Comparison of ENCODE assay signal across 8 cellular contexts in the genomic region with DNA sequence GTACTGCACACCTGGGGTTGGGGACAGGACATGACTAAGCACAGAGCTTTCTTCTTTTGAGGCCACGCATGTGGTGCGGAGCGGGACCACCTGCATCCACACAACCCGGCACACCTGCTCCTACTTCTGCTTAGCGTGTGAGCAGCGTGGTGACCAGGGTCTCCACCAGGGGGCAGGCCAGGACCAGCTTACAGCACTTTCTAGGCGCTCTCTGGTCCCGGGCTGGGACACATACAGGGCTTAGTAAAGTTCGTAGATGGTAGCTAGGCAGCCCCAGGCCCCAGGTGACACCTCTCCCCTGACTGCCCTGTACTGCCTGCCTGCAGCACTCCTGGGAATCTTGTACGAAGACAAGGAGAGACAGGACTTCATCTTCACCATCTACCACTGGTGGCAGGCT.
DNase-seq lines count a peak whose midpoint lies in the region; TF ChIP-seq lines count a peak whose summit lies in the region.
"Not testable (repeated sequence)": the region's sequence is repeated elsewhere in the genome, so short reads cannot be mapped to it uniquely, and the experiment has no call there.

No MANE protein-coding gene starts in this region.

- DNase-seq in CD1c-positive myeloid dendritic cell (ENCODE audit: extremely low spot score) (peak; percentile 11), HAP-1 (ENCODE audit: low spot score in 2 of 2) (peak; percentile 6 to 81), NCI-H69 (lab: John Stamatoyannopoulos, UW) (peak; percentile 41), WERI-Rb-1 (peak; percentile 86), amygdala (lab: John Stamatoyannopoulos, UW) (peak in 34 of 56 donors; percentile 0 to 75 (median 25)), head of caudate nucleus (peak; percentile 30 to 87 (median 73)), middle frontal gyrus (ENCODE audit: extremely low spot score, low spot score) (peak; percentile 6)
- peak; percentile 54 to 71 for DNase-seq in stimulated activated CD4-positive, alpha-beta T cell treated with anti-CD3 and anti-CD28 coated beads, Interleukin-4, amount 100 ng/mL, for 48 hours (ENCODE audit: low read depth in 2 of 2)

- H3K27ac ChIP-seq in WERI-Rb-1, result not testable (repeated sequence)

- not testable (repeated sequence) for H3K4me1 ChIP-seq in HAP-1

- not testable (repeated sequence) for H3K4me3 ChIP-seq in HAP-1; WERI-Rb-1 (ENCODE audit: low read depth, low read length)

- not testable (repeated sequence) for H3K36me3 ChIP-seq in HAP-1 (replicated peaks); WERI-Rb-1

- H3K27me3 ChIP-seq in HAP-1 (ENCODE audit: low read depth), result not testable (repeated sequence)
- peaks cover 28% of the 10 kb centered on the region for H3K27me3 ChIP-seq in WERI-Rb-1 (ENCODE audit: insufficient read depth, low read depth, severe bottlenecking)

- TF ChIP-seq CTCF in WERI-Rb-1 (IDR thresholded peaks at IDR 0.05; ENCODE audit: low read depth, low read length), result peak; percentile 84

- intact Hi-C loops in head of caudate nucleus (cut with DNase I), result not testable (repeated sequence)

- in situ Hi-C loops in HAP-1 (cut with MboI; ENCODE audit: low sequenced_read_pairs), result not testable (repeated sequence)

- not testable (repeated sequence) for H3K9me3 ChIP-seq in HAP-1; WERI-Rb-1 (ENCODE audit: severe bottlenecking)

Comparison
In these comparisons a context has a peak if more than half of its experiments do, and no peak if none do; other contexts are left out.
1. DNase-seq: peak in every context shown above with its lines; median percentile 86 in WERI-Rb-1; 73 in head of caudate nucleus; 62 in stimulated activated CD4-positive, alpha-beta T cell treated with anti-CD3 and anti-CD28 coated beads, Interleukin-4, amount 100 ng/mL, for 48 hours; 44 in HAP-1; 41 in NCI-H69; 25 in amygdala; 11 in CD1c-positive myeloid dendritic cell; 6 in middle frontal gyrus.